In genomic region chr17:49598918-49599317, GRCh38 we compare ENCODE assay signal across 19 cellular contexts. TPM values are rescaled to one million over a fixed set of nuclear protein-coding genes. Genes with fewer than 3 reads are reported as not detected.
DNase-seq lines count a peak whose midpoint lies in the region; ATAC-seq and TF ChIP-seq lines count a peak whose summit lies in the region.
"Had no signal": no experiment of that assay in that cellular context is flagged by ENCODE, and none has a peak within 500 bp of the region (broad histone marks: within the 10 kb centered on the region; RNA-seq: fewer than 3 reads in every experiment).

No MANE protein-coding gene starts in this region.

- TF ChIP-seq CTCF in heart right ventricle (IDR thresholded peaks at IDR 0.05) (no peak), heart left ventricle (IDR thresholded peaks at IDR 0.05) (no peak), WERI-Rb-1 (IDR thresholded peaks at IDR 0.05; ENCODE audit: low read depth, low read length) (no peak), neural progenitor cell (IDR thresholded peaks at IDR 0.05) (no peak), upper lobe of right lung (IDR thresholded peaks at IDR 0.05) (no peak)

- H3K4me1 Mint-ChIP-seq in neural progenitor cell (no peaks in the 10 kb centered on the region), immature natural killer cell (no peaks in the 10 kb centered on the region)

- peaks cover 23% of the 10 kb centered on the region for H3F3A ChIP-seq in neural progenitor cell (ENCODE audit: low read depth)

- H3K27ac ChIP-seq in heart right ventricle: peak overlapping the region in 8 of 10 donors; percentile 15 to 75 (median 56)
- peak overlapping the region in 4 of 12 donors; percentile 11 to 60 (median 39) for H3K27ac ChIP-seq in heart left ventricle
- H3K27ac ChIP-seq in WERI-Rb-1: peak overlapping the region; percentile 44
- no peak overlapping the region for H3K27ac ChIP-seq in neural progenitor cell
- peak overlapping the region; percentile 25 for H3K27ac ChIP-seq in upper lobe of right lung
- H3K27ac ChIP-seq: BLaER1 had no signal

- 88 to 94% methylated on average over 3 of the region's 3 CpGs for WGBS in heart right ventricle, 2 donors
- WGBS in heart left ventricle, 4 donors: 93 to 97% (median 95%) methylated on average over 3 of the region's 3 CpGs

- DNase-seq in heart right ventricle: no peak
- no peak for DNase-seq in heart left ventricle
- peak; percentile 61 for DNase-seq in WERI-Rb-1
- DNase-seq in neural progenitor cell (ENCODE audit: low spot score): peak; percentile 30
- no peak for DNase-seq in upper lobe of right lung
- no peak for DNase-seq in immature natural killer cell
- no peak for DNase-seq in DMS114 treated with DMSO at 0.1 percent for 48 hours (lab: John Stamatoyannopoulos, UW; ENCODE audit: unreplicated experiment)
- no peak for DNase-seq in stimulated activated naive CD4-positive, alpha-beta T cell treated with Interleukin-2 at 50 U/mL for 16 hours (lab: John Stamatoyannopoulos, UW)
- DNase-seq: 8988T; AML-193; Caco-2; CD8-positive, alpha-beta memory T cell; DMS 273 treated with DMSO at 0.1 percent for 48 hours; DMS79; GOT3; H9 had no signal

- H2AFZ ChIP-seq in neural progenitor cell (replicated peaks): no peak overlapping the region

- peaks cover 2% of the 10 kb centered on the region for H3K27me3 Mint-ChIP-seq in neural progenitor cell (ENCODE audit: insufficient read depth, low read depth)
- H3K27me3 Mint-ChIP-seq in immature natural killer cell (ENCODE audit: low read depth in 3 of 3): peaks cover 0 to 2% (median 0%) of the 10 kb centered on the region in 3 donors
- H3K27me3 Mint-ChIP-seq: CD8-positive, alpha-beta memory T cell had no signal

- peaks cover 20% of the 10 kb centered on the region for H3K36me3 Mint-ChIP-seq in neural progenitor cell
- H3K36me3 Mint-ChIP-seq in immature natural killer cell: peaks cover 9 to 51% (median 37%) of the 10 kb centered on the region in 3 donors

- no peak overlapping the region for H3K9ac ChIP-seq in neural progenitor cell
- H3K9ac ChIP-seq: BLaER1 had no signal

- H3K4me1 ChIP-seq in heart right ventricle: peaks cover 0 to 60% (median 30%) of the 10 kb centered on the region in 9 donors
- peaks cover 0 to 48% (median 32%) of the 10 kb centered on the region in 12 donors for H3K4me1 ChIP-seq in heart left ventricle
- peaks cover 45% of the 10 kb centered on the region for H3K4me1 ChIP-seq in neural progenitor cell
- H3K4me1 ChIP-seq in upper lobe of right lung: peaks cover 20% of the 10 kb centered on the region

- H3K9me3 Mint-ChIP-seq in neural progenitor cell: no peaks in the 10 kb centered on the region
- no peaks in the 10 kb centered on the region for H3K9me3 Mint-ChIP-seq in immature natural killer cell
- H3K9me3 Mint-ChIP-seq: CD8-positive, alpha-beta memory T cell; H9 had no signal

- peaks cover 27% of the 10 kb centered on the region for H4K20me1 ChIP-seq in neural progenitor cell (ENCODE audit: low read depth)
- H4K20me1 ChIP-seq: BLaER1 had no signal

- ATAC-seq in heart right ventricle (no peak), heart left ventricle (no peak), upper lobe of right lung (no peak)
- ATAC-seq: GM12878 had no signal

- no peaks in the 10 kb centered on the region for H3K79me2 ChIP-seq in neural progenitor cell (ENCODE audit: low read depth)

- H3K4me3 ChIP-seq in heart right ventricle: no peak overlapping the region
- H3K4me3 ChIP-seq in heart left ventricle: no peak overlapping the region
- no peak overlapping the region for H3K4me3 ChIP-seq in WERI-Rb-1 (ENCODE audit: low read depth, low read length)
- no peak overlapping the region for H3K4me3 ChIP-seq in neural progenitor cell
- no peak overlapping the region for H3K4me3 ChIP-seq in upper lobe of right lung
- H3K4me3 ChIP-seq: BLaER1, GM12878 had no signal

- H3K9me3 ChIP-seq in heart right ventricle: no peaks in the 10 kb centered on the region
- H3K9me3 ChIP-seq in heart left ventricle: no peaks in the 10 kb centered on the region
- no peaks in the 10 kb centered on the region for H3K9me3 ChIP-seq in WERI-Rb-1 (ENCODE audit: severe bottlenecking)
- H3K9me3 ChIP-seq in neural progenitor cell (ENCODE audit: low read depth): no peaks in the 10 kb centered on the region
- no peaks in the 10 kb centered on the region for H3K9me3 ChIP-seq in upper lobe of right lung
- H3K9me3 ChIP-seq: BLaER1, Caco-2 had no signal

- no peak overlapping the region for H3K4me3 Mint-ChIP-seq in neural progenitor cell
- no peak overlapping the region for H3K4me3 Mint-ChIP-seq in immature natural killer cell
- H3K4me3 Mint-ChIP-seq: CD8-positive, alpha-beta memory T cell; H9 had no signal

- H3K27ac Mint-ChIP-seq in neural progenitor cell (no peak overlapping the region), immature natural killer cell (no peak overlapping the region)

- H3K4me2 ChIP-seq in neural progenitor cell: no peak overlapping the region
- H3K4me2 ChIP-seq: BLaER1 had no signal

- TF ChIP-seq POLR2A in heart left ventricle (IDR thresholded peaks at IDR 0.05): no peak

- H3K27me3 ChIP-seq in heart right ventricle: no peaks in the 10 kb centered on the region
- no peaks in the 10 kb centered on the region for H3K27me3 ChIP-seq in heart left ventricle
- H3K27me3 ChIP-seq in WERI-Rb-1 (ENCODE audit: insufficient read depth, low read depth, severe bottlenecking): no peaks in the 10 kb centered on the region
- no peaks in the 10 kb centered on the region for H3K27me3 ChIP-seq in neural progenitor cell
- no peaks in the 10 kb centered on the region for H3K27me3 ChIP-seq in upper lobe of right lung
- H3K27me3 ChIP-seq: BLaER1 had no signal

- H3K36me3 ChIP-seq in heart right ventricle: peaks cover 0 to 100% (median 31%) of the 10 kb centered on the region in 9 donors
- peaks cover 0 to 95% (median 89%) of the 10 kb centered on the region in 9 donors for H3K36me3 ChIP-seq in heart left ventricle
- peaks cover 73% of the 10 kb centered on the region for H3K36me3 ChIP-seq in WERI-Rb-1
- H3K36me3 ChIP-seq in neural progenitor cell: no peaks in the 10 kb centered on the region
- H3K36me3 ChIP-seq in upper lobe of right lung: peaks cover 86% of the 10 kb centered on the region

- intact Hi-C loops in heart right ventricle (cut with DNase I) (no loop called here), heart left ventricle (cut with DNase I) (no loop called here), upper lobe of right lung (cut with DNase I) (no loop called here)

RNA-seq across cellular contexts. Expression of gene NXPH3, which starts 23.2 kb away (rescaled TPM):
- 1 to 10 TPM; 2.2 to 4.4 (median 3.2) TPM for total RNA-seq in heart right ventricle
- 1 to 10 TPM; 2.3 to 5.9 TPM for polyA plus RNA-seq in heart right ventricle
- total RNA-seq in heart left ventricle: 1 to 10 TPM; 2.5 to 6.8 (median 4.5) TPM
- polyA plus RNA-seq in heart left ventricle: 1 to 10 TPM; 4.0 to 7.9 TPM
- total RNA-seq in neural progenitor cell (ENCODE audit: low replicate concordance): 3.6 and 10.7 TPM in 2 replicates
- total RNA-seq in upper lobe of right lung: 6.3 TPM
- not detected for polyA plus RNA-seq in immature natural killer cell
- total RNA-seq: HT-29 had no signal
- polyA plus RNA-seq: CD8-positive, alpha-beta memory T cell had no signal

Comparison
In these comparisons a context has a peak if more than half of its experiments do, and no peak if none do; other contexts are left out.
1. DNase-seq: peak in WERI-Rb-1 (single experiment) and neural progenitor cell (single experiment); none in heart right ventricle (0 of 2), heart left ventricle (0 of 5), upper lobe of right lung (single experiment), immature natural killer cell (0 of 3), DMS114 treated with DMSO at 0.1 percent for 48 hours (single experiment) and stimulated activated naive CD4-positive, alpha-beta T cell treated with Interleukin-2 at 50 U/mL for 16 hours (single experiment).